In the genomic region with DNA sequence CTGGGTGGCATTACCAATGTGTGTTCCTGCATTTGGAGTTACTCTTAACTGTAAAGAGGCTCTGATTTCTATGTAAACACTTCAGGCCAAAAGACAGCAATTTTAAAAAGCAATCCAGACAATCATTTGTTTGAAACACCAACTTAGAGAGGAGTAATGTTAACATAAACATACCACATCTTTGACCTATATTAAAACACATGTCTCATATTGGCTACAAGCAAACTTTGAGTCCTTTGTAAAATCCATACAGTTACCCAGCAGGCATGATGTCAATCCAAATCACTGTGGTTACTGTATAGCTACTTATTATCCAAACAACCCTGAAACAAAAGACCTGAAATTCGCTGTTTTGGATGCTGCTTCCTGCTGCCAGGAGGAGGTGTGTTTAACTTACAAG, we compare ENCODE assay signal across 18 cellular contexts. TPM values are rescaled to one million over a fixed set of nuclear protein-coding genes. Genes with fewer than 3 reads are reported as not detected.
DNase-seq lines count a peak whose midpoint lies in the region; ATAC-seq, FAIRE-seq and TF ChIP-seq lines count a peak whose summit lies in the region.
"Had no signal": no experiment of that assay in that cellular context is flagged by ENCODE, and none has a peak within 500 bp of the region (broad histone marks: within the 10 kb centered on the region; RNA-seq: fewer than 3 reads in every experiment).

No MANE protein-coding gene starts in this region.

- H3K27ac Mint-ChIP-seq in endodermal cell: no peak overlapping the region
- H3K27ac Mint-ChIP-seq: activated CD4-positive, alpha-beta T cell treated with anti-CD3 and anti-CD28 coated beads, Interleukin-2, amount 10 ng/mL, durations not matched to agents 24 days and 14 days; activated naive CD8-positive, alpha-beta T cell treated with anti-CD3 and anti-CD28 coated beads, Interleukin-2, amount 10 ng/mL, durations not matched to agents 7 days and 5 days; memory B cell; nephron progenitor cell had no signal

- no peak overlapping the region for H3K9ac ChIP-seq in endodermal cell (ENCODE audit: extremely low read depth, low read length, poor library complexity, severe bottlenecking)

- no peak overlapping the region for H3K4me3 ChIP-seq in endodermal cell (ENCODE audit: low read length)
- H3K4me3 ChIP-seq: cardiac muscle cell, SK-N-MC had no signal

- no peak for FAIRE-seq in HTR-8/SVneo (lab: Jason Lieb, UNC)

- DNase-seq in DMS153 (lab: John Stamatoyannopoulos, UW) (peak; percentile 60), NCI-H1417 treated with DMSO at 0.1 percent for 48 hours (lab: John Stamatoyannopoulos, UW) (peak; percentile 70), NCI-H510A treated with DMSO at 0.1 percent for 48 hours (lab: John Stamatoyannopoulos, UW) (peak; percentile 76), fibroblast of gingiva (ENCODE audit: low read depth) (peak; percentile 43), endodermal cell (no peak), HTR-8/SVneo (ENCODE audit: insufficient read length, low spot score) (no peak)
- DNase-seq in activated CD8-positive, alpha-beta memory T cell treated with anti-CD3 and anti-CD28 coated beads, Interleukin-2, amount 50 U/mL, for 48 hours: no peak
- DNase-seq: activated CD4-positive, alpha-beta T cell treated with anti-CD3 and anti-CD28 coated beads, Interleukin-2, amount 10 ng/mL, durations not matched to agents 24 days and 14 days; activated naive CD8-positive, alpha-beta T cell treated with anti-CD3 and anti-CD28 coated beads, Interleukin-2, amount 10 ng/mL, durations not matched to agents 7 days and 5 days; activated T-cell treated with anti-CD3 and anti-CD28 coated beads, Interleukin-2, amount 50 U/mL, for 1 hour; foreskin keratinocyte; MV-4-11; nephron progenitor cell; stimulated activated CD4-positive, alpha-beta T cell treated with anti-CD3 and anti-CD28 coated beads, Interleukin-15, amount 100 ng/mL, for 24 hours had no signal

- H3K4me1 Mint-ChIP-seq in endodermal cell: peaks cover 10% of the 10 kb centered on the region

- H3K27me3 Mint-ChIP-seq in endodermal cell (ENCODE audit: insufficient read depth): no peaks in the 10 kb centered on the region

- WGBS in endodermal cell (ENCODE audit: insufficient coverage in 1 of 2, insufficient read length in 1 of 2), 2 experiments: 82% methylated on average over 1 of the region's 1 CpG; no CpG with 5 or more reads in 1 of the 2 experiments

- H3K9me3 ChIP-seq in endodermal cell (ENCODE audit: control insufficient read depth, low read length): no peaks in the 10 kb centered on the region

- H3K4me3 Mint-ChIP-seq in endodermal cell: no peak overlapping the region
- H3K4me3 Mint-ChIP-seq: activated CD4-positive, alpha-beta T cell treated with anti-CD3 and anti-CD28 coated beads, Interleukin-2, amount 10 ng/mL, durations not matched to agents 24 days and 14 days; activated naive CD8-positive, alpha-beta T cell treated with anti-CD3 and anti-CD28 coated beads, Interleukin-2, amount 10 ng/mL, durations not matched to agents 7 days and 5 days; memory B cell; nephron progenitor cell had no signal

- peaks cover 12% of the 10 kb centered on the region for H3K9me3 Mint-ChIP-seq in endodermal cell
- H3K9me3 Mint-ChIP-seq: activated CD4-positive, alpha-beta T cell treated with anti-CD3 and anti-CD28 coated beads, Interleukin-2, amount 10 ng/mL, durations not matched to agents 24 days and 14 days; activated naive CD8-positive, alpha-beta T cell treated with anti-CD3 and anti-CD28 coated beads, Interleukin-2, amount 10 ng/mL, durations not matched to agents 7 days and 5 days had no signal

- no peak for TF ChIP-seq CTCF in endodermal cell (conservative IDR thresholded peaks at IDR 0.05)

- H3K27me3 ChIP-seq in endodermal cell (ENCODE audit: control insufficient read depth, insufficient read depth, low read length, poor library complexity, severe bottlenecking): no peaks in the 10 kb centered on the region
- H3K27me3 ChIP-seq: cardiac muscle cell, foreskin keratinocyte had no signal

- no peaks in the 10 kb centered on the region for H3K36me3 ChIP-seq in endodermal cell (ENCODE audit: control insufficient read depth, insufficient read depth, low read length)
- H3K36me3 ChIP-seq: cardiac muscle cell had no signal

- no peak for ATAC-seq in HG03342 (IDR thresholded peaks at IDR 0.05; ENCODE audit: unreplicated experiment)
- ATAC-seq: foreskin keratinocyte had no signal

- H3K36me3 Mint-ChIP-seq in endodermal cell (ENCODE audit: low read depth): peaks cover 3% of the 10 kb centered on the region
- H3K36me3 Mint-ChIP-seq: activated naive CD8-positive, alpha-beta T cell treated with anti-CD3 and anti-CD28 coated beads, Interleukin-2, amount 10 ng/mL, durations not matched to agents 7 days and 5 days had no signal

- H3K27ac ChIP-seq in endodermal cell (ENCODE audit: low read depth, low read length): no peak overlapping the region
- H3K27ac ChIP-seq: cardiac muscle cell, foreskin keratinocyte, SK-N-MC had no signal

- no peaks in the 10 kb centered on the region for H3K4me1 ChIP-seq in endodermal cell (ENCODE audit: control insufficient read depth, insufficient read depth, low read length)

RNA-seq across cellular contexts. Expression of gene G2E3, which starts 7.5 kb away (rescaled TPM):
- total RNA-seq in endodermal cell: 10 to 100 TPM; 44.8 to 80.1 TPM
- 48.9 TPM for polyA plus RNA-seq in endodermal cell (2013, experiment 1 of 2)
- 48.8 TPM for polyA plus RNA-seq in endodermal cell (2013, experiment 2 of 2)

Comparison
In these comparisons a context has a peak if more than half of its experiments do, and no peak if none do; other contexts are left out.
1. DNase-seq: peak in DMS153 (single experiment), NCI-H1417 treated with DMSO at 0.1 percent for 48 hours (single experiment), NCI-H510A treated with DMSO at 0.1 percent for 48 hours (single experiment) and fibroblast of gingiva (single experiment); none in endodermal cell (single experiment), HTR-8/SVneo (single experiment) and activated CD8-positive, alpha-beta memory T cell treated with anti-CD3 and anti-CD28 coated beads, Interleukin-2, amount 50 U/mL, for 48 hours (single experiment).